Comparison of ENCODE assay signal across 13 cellular contexts in the genomic region with DNA sequence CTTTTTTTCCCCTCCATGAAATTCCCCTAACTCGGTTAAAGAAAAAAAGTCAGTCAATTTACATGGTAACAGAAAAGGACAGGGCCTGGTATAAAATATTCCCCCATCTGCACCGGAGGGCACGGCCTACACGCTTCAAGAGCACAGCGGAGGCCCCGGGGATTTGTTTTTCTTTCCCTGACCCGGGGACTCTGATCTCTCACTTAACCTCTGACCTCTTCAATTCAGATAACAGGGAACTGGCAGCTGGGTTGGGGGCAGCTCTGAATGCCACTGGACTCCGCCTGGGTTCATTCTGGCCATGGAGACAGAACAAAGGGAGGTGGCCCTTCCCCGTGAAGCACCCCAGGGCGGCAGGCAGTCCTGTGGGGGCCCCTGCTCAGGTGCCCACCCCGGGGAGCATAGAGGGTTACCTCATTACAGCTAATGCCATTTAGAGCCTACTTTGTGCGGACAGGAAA.
A peak's percentile ranks its signal among the peaks of the same experiment; 100 is the strongest.
DNase-seq lines count a peak whose midpoint lies in the region.
"Had no signal": no experiment of that assay in that cellular context is flagged by ENCODE, and none has a peak within 500 bp of the region (broad histone marks: within the 10 kb centered on the region; RNA-seq: fewer than 3 reads in every experiment).

No MANE protein-coding gene starts in this region.

- H3K9ac ChIP-seq in HUES48 (ENCODE audit: low read depth, low read length) (no peak overlapping the region), mesendoderm (ENCODE audit: low read length) (no peak overlapping the region), stomach smooth muscle (ENCODE audit: low read length in 2 of 2) (peak overlapping the region in 1 of 2 donors; percentile 5)

- H4K8ac ChIP-seq in mesendoderm (ENCODE audit: low read depth, low read length), result no peak overlapping the region

- H3K27me3 ChIP-seq in HUES48 (ENCODE audit: control insufficient read depth, insufficient read depth, low read length) (peaks cover 4% of the 10 kb centered on the region; the same call in 1 of the 2 replicates), ectodermal cell (ENCODE audit: control insufficient read depth, insufficient read depth, low read length, poor library complexity, severe bottlenecking) (peaks cover 30% of the 10 kb centered on the region), mesendoderm (ENCODE audit: insufficient read depth, low read length, poor library complexity) (no peaks in the 10 kb centered on the region), stomach smooth muscle (ENCODE audit: control insufficient read depth in 1 of 2, insufficient read depth in 2 of 2, low read length in 2 of 2) (no peaks in the 10 kb centered on the region)

- no peaks in the 10 kb centered on the region for H3K36me3 ChIP-seq in HUES48 (ENCODE audit: control insufficient read depth, insufficient read depth, low read length)
- no peaks in the 10 kb centered on the region for H3K36me3 ChIP-seq in ectodermal cell (ENCODE audit: control insufficient read depth, insufficient read depth, low read length)
- no peaks in the 10 kb centered on the region for H3K36me3 ChIP-seq in mesendoderm (ENCODE audit: control insufficient read depth, insufficient read depth, low read length)
- no peaks in the 10 kb centered on the region for H3K36me3 ChIP-seq in stomach smooth muscle (ENCODE audit: control insufficient read depth in 2 of 2, insufficient read depth in 2 of 2, low read length in 2 of 2)
- H3K36me3 ChIP-seq: lower lobe of right lung had no signal

- H2BK5ac ChIP-seq in mesendoderm (ENCODE audit: low read length), result no peak overlapping the region

- peak overlapping the region; percentile 73 for H3K27ac ChIP-seq in HUES48 (ENCODE audit: low read depth, low read length)
- peak overlapping the region; percentile 96 for H3K27ac ChIP-seq in ectodermal cell (ENCODE audit: insufficient read depth, low read depth, low read length, poor library complexity, severe bottlenecking)
- peak overlapping the region; percentile 84 for H3K27ac ChIP-seq in mesendoderm (ENCODE audit: low read depth, low read length)
- H3K27ac ChIP-seq in stomach smooth muscle (ENCODE audit: low read length), result peak overlapping the region; percentile 55
- H3K27ac ChIP-seq: lower lobe of right lung had no signal

- no peak overlapping the region for H2AK5ac ChIP-seq in mesendoderm (ENCODE audit: low read length)

- DNase-seq in mesendoderm (peak; percentile 47), COR-L47 (lab: John Stamatoyannopoulos, UW) (no peak), NCI-H1105 (lab: John Stamatoyannopoulos, UW) (no peak), H4 (ENCODE audit: low spot score) (no peak), COLO668 (lab: John Stamatoyannopoulos, UW; ENCODE audit: unreplicated experiment) (no peak)
- DNase-seq: DMS153, lower lobe of right lung, NCI-H1436 treated with DMSO at 0.1 percent for 48 hours, NCI-H345, T-helper 17 cell had no signal

- H3K79me1 ChIP-seq in mesendoderm (ENCODE audit: low read length), result no peaks in the 10 kb centered on the region

- H3K4me3 ChIP-seq in HUES48 (ENCODE audit: low read depth, low read length), result no peak overlapping the region
- H3K4me3 ChIP-seq in ectodermal cell (ENCODE audit: insufficient read depth, low read depth, low read length), result no peak overlapping the region
- H3K4me3 ChIP-seq in mesendoderm (ENCODE audit: low read length), result no peak overlapping the region
- no peak overlapping the region for H3K4me3 ChIP-seq in stomach smooth muscle (ENCODE audit: low read length in 2 of 2)
- H3K4me3 ChIP-seq: lower lobe of right lung had no signal

- H2BK15ac ChIP-seq in mesendoderm (replicated peaks; ENCODE audit: low read depth), result no peak overlapping the region

- peak overlapping the region; percentile 19 for H3K18ac ChIP-seq in mesendoderm (ENCODE audit: low read length)

- H2BK120ac ChIP-seq in mesendoderm (ENCODE audit: low read depth, low read length), result no peak overlapping the region

- 2 to 4% methylated on average over 12 of the region's 12 CpGs for WGBS in ectodermal cell, 2 experiments
- WGBS in mesendoderm (ENCODE audit: extremely low coverage, insufficient coverage, low lambda C conversion rate), result no CpG with 5 or more reads among the region's 12 CpGs

- no peak overlapping the region for H4K5ac ChIP-seq in mesendoderm (ENCODE audit: low read length)

- no peaks in the 10 kb centered on the region for H3K79me2 ChIP-seq in mesendoderm (ENCODE audit: control insufficient read depth, insufficient read depth, low read length)

- peak overlapping the region; percentile 84 for H3K4ac ChIP-seq in mesendoderm (ENCODE audit: low read depth, low read length)

- H3K56ac ChIP-seq in mesendoderm (ENCODE audit: low read length), result peak overlapping the region; percentile 53

- no peaks in the 10 kb centered on the region for H3K9me3 ChIP-seq in HUES48 (ENCODE audit: control insufficient read depth, insufficient read depth, low read length)
- no peaks in the 10 kb centered on the region for H3K9me3 ChIP-seq in ectodermal cell (ENCODE audit: control insufficient read depth, low read length)
- no peaks in the 10 kb centered on the region for H3K9me3 ChIP-seq in stomach smooth muscle (ENCODE audit: control insufficient read depth in 2 of 2, low read length in 2 of 2)
- H3K9me3 ChIP-seq: lower lobe of right lung had no signal

- peaks cover 22% of the 10 kb centered on the region for H3K4me1 ChIP-seq in HUES48 (ENCODE audit: control insufficient read depth, insufficient read depth, low read length)
- H3K4me1 ChIP-seq in ectodermal cell (ENCODE audit: control insufficient read depth, insufficient read depth, low read length), result peaks cover 27% of the 10 kb centered on the region
- peaks cover 7% of the 10 kb centered on the region for H3K4me1 ChIP-seq in mesendoderm (ENCODE audit: control insufficient read depth, low read depth, low read length)
- peaks cover 16% of the 10 kb centered on the region for H3K4me1 ChIP-seq in stomach smooth muscle (ENCODE audit: control insufficient read depth, insufficient read depth, low read length)
- H3K4me1 ChIP-seq: lower lobe of right lung had no signal

- H3K23ac ChIP-seq in mesendoderm (ENCODE audit: low read length), result no peak overlapping the region

- H3K4me2 ChIP-seq in mesendoderm (ENCODE audit: low read length), result no peak overlapping the region
